In the genomic region with DNA sequence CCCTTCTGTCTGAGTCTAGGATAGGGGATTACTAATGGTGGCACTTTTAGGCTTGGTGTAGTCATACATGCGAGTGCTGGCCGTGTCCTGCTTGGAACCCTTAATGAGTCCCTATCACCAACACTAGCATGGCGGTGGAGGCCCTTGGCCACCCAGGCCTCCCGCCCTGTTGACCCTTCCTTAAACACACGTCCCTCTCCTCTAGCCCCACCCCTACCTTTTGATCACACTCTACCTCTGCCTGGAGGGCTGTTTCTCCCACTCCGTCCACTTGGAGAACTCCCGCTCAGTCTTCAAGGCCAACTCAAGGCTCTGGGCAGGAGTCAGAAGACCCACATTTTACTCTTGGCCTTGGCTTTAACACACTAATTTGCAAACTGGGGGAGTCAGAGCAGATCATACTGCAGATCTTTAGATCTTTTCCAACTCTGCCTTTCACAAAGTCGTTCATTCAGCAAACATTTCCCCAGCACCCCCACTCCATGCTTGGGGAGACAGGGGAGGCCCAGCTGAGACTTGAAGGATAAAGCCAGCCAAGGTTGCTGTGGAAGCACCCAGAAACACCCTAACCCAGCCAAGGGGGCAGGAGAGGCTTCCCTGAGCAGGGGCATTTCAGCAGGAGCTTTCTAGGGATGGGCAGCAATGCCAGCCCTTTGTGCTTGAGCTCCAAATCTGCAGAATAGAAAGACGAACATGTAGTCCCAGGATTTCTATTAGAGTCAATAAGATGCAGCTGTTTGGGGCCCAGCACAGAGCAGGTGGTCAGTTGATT, we compare ENCODE assay signal across 1 cellular context.
TF ChIP-seq lines count a peak whose summit lies in the region.

No MANE protein-coding gene starts in this region.

TF ChIP-seq in GM23338, 12 proteins besides CTCF, POLR2A, EP300 and RAD21 (continued from another document):
- TF ChIP-seq, protein P1, sequence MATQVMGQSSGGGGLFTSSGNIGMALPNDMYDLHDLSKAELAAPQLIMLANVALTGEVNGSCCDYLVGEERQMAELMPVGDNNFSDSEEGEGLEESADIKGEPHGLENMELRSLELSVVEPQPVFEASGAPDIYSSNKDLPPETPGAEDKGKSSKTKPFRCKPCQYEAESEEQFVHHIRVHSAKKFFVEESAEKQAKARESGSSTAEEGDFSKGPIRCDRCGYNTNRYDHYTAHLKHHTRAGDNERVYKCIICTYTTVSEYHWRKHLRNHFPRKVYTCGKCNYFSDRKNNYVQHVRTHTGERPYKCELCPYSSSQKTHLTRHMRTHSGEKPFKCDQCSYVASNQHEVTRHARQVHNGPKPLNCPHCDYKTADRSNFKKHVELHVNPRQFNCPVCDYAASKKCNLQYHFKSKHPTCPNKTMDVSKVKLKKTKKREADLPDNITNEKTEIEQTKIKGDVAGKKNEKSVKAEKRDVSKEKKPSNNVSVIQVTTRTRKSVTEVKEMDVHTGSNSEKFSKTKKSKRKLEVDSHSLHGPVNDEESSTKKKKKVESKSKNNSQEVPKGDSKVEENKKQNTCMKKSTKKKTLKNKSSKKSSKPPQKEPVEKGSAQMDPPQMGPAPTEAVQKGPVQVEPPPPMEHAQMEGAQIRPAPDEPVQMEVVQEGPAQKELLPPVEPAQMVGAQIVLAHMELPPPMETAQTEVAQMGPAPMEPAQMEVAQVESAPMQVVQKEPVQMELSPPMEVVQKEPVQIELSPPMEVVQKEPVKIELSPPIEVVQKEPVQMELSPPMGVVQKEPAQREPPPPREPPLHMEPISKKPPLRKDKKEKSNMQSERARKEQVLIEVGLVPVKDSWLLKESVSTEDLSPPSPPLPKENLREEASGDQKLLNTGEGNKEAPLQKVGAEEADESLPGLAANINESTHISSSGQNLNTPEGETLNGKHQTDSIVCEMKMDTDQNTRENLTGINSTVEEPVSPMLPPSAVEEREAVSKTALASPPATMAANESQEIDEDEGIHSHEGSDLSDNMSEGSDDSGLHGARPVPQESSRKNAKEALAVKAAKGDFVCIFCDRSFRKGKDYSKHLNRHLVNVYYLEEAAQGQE (IDR thresholded peaks at IDR 0.05; ENCODE audit: unreplicated experiment) = no peak
- no peak for TF ChIP-seq EZH2phosphoT487 (IDR thresholded peaks at IDR 0.05; ENCODE audit: unreplicated experiment)
